9 cellular contexts compared by ENCODE assay signal in genomic region chr2:18987592-18988073, GRCh38.
A peak's percentile ranks its signal among the peaks of the same experiment; 100 is the strongest.
DNase-seq lines count a peak whose midpoint lies in the region; ATAC-seq, FAIRE-seq and TF ChIP-seq lines count a peak whose summit lies in the region.
"Had no signal": no experiment of that assay in that cellular context is flagged by ENCODE, and none has a peak within 500 bp of the region (broad histone marks: within the 10 kb centered on the region; RNA-seq: fewer than 3 reads in every experiment).

No MANE protein-coding gene starts in this region.

- intact Hi-C loops in left colon (cut with DNase I, micrococcal nuclease) = no loop called here
- intact Hi-C loops in activated T-helper 1 cell treated with anti-CD3 and anti-CD28 coated beads, Interleukin-12 subunit alpha, Interleukin-12 subunit beta, Interleukin-2, Interleukin-4 antibody, amounts not matched to agents 30 ng/mL and 10 ng/mL and 1 ng/mL, durations not matched to agents 14 hours and 24 hours and 36 hours (cut with micrococcal nuclease) = no loop called here

- POLR2A ChIA-PET in WTC11 (lab: Charles Lee) = no interaction called here

- no peaks in the 10 kb centered on the region for H3K27me3 ChIP-seq in astrocyte (ENCODE audit: insufficient read depth, low read length)

- no peak overlapping the region for H3K9ac ChIP-seq in astrocyte (ENCODE audit: low read length)

- H3K9me3 Mint-ChIP-seq in astrocyte (ENCODE audit: unreplicated experiment) = no peaks in the 10 kb centered on the region
- no peaks in the 10 kb centered on the region for H3K9me3 Mint-ChIP-seq in activated T-helper 1 cell treated with anti-CD3 and anti-CD28 coated beads, Interleukin-12 subunit alpha, Interleukin-12 subunit beta, Interleukin-2, Interleukin-4 antibody, amounts not matched to agents 30 ng/mL and 10 ng/mL and 1 ng/mL, durations not matched to agents 14 hours and 24 hours and 36 hours
- H3K9me3 Mint-ChIP-seq in WTC11 = no peaks in the 10 kb centered on the region

- H3K4me1 Mint-ChIP-seq in astrocyte (ENCODE audit: low read depth, unreplicated experiment) (peaks cover 42% of the 10 kb centered on the region), WTC11 (peaks cover 26% of the 10 kb centered on the region)
- no peaks in the 10 kb centered on the region for H3K4me1 Mint-ChIP-seq in activated T-helper 1 cell treated with anti-CD3 and anti-CD28 coated beads, Interleukin-12 subunit alpha, Interleukin-12 subunit beta, Interleukin-2, Interleukin-4 antibody, amounts not matched to agents 30 ng/mL and 10 ng/mL and 1 ng/mL, durations not matched to agents 14 hours and 24 hours and 36 hours (ENCODE audit: low read depth)

- ATAC-seq in left colon (no peak), WTC11 (no peak)
- no peak for ATAC-seq in stimulated activated naive CD8-positive, alpha-beta T cell treated with anti-CD3 and anti-CD28 coated beads, Interleukin-15, Interleukin-2, amounts not matched to agents 100 U/mL and 50 U/mL, for 24 hours

- CTCF ChIA-PET in WTC11 (lab: Charles Lee) = no interaction called here

- no peaks in the 10 kb centered on the region for H4K20me1 ChIP-seq in astrocyte (ENCODE audit: insufficient read depth, low read length)

- peaks cover 20% of the 10 kb centered on the region for H3K4me1 ChIP-seq in astrocyte (ENCODE audit: insufficient read depth, low read length)
- H3K4me1 ChIP-seq: Caco-2 had no signal

- no peaks in the 10 kb centered on the region for H3K36me3 Mint-ChIP-seq in astrocyte (ENCODE audit: low read depth, unreplicated experiment)
- H3K36me3 Mint-ChIP-seq in activated T-helper 1 cell treated with anti-CD3 and anti-CD28 coated beads, Interleukin-12 subunit alpha, Interleukin-12 subunit beta, Interleukin-2, Interleukin-4 antibody, amounts not matched to agents 30 ng/mL and 10 ng/mL and 1 ng/mL, durations not matched to agents 14 hours and 24 hours and 36 hours (ENCODE audit: low read depth) = no peaks in the 10 kb centered on the region
- H3K36me3 Mint-ChIP-seq in WTC11 = no peaks in the 10 kb centered on the region

- H3K27ac ChIP-seq in astrocyte (ENCODE audit: low read depth, low read length) = peak overlapping the region; percentile 55

- no peaks in the 10 kb centered on the region for H3K79me2 ChIP-seq in astrocyte (ENCODE audit: insufficient read depth, low read length)

- peak; percentile 5 for DNase-seq in SIG-M5 treated with dmso at 0.1 percent for 504 hours (lab: John Stamatoyannopoulos, UW; ENCODE audit: unreplicated experiment)
- DNase-seq in SIG-M5 (lab: John Stamatoyannopoulos, UW) = no peak
- peak; percentile 91 for DNase-seq in astrocyte (ENCODE audit: low read depth)
- peak; percentile 40 to 50 for DNase-seq in left colon
- no peak for DNase-seq in stimulated activated naive CD8-positive, alpha-beta T cell treated with anti-CD3 and anti-CD28 coated beads, Interleukin-15, Interleukin-2, amounts not matched to agents 100 U/mL and 50 U/mL, for 24 hours
- no peak for DNase-seq in activated T-helper 1 cell treated with anti-CD3 and anti-CD28 coated beads, Interleukin-12 subunit alpha, Interleukin-12 subunit beta, Interleukin-2, Interleukin-4 antibody, amounts not matched to agents 30 ng/mL and 10 ng/mL and 1 ng/mL, durations not matched to agents 14 hours and 24 hours and 36 hours (ENCODE audit: low spot score)
- DNase-seq in T-helper 2 cell = no peak
- no peak for DNase-seq in WTC11 (ENCODE audit: low spot score)

- H3K4me3 Mint-ChIP-seq in astrocyte (ENCODE audit: unreplicated experiment) (no peak overlapping the region), WTC11 (no peak overlapping the region)
- no peak overlapping the region for H3K4me3 Mint-ChIP-seq in activated T-helper 1 cell treated with anti-CD3 and anti-CD28 coated beads, Interleukin-12 subunit alpha, Interleukin-12 subunit beta, Interleukin-2, Interleukin-4 antibody, amounts not matched to agents 30 ng/mL and 10 ng/mL and 1 ng/mL, durations not matched to agents 14 hours and 24 hours and 36 hours

- no peak overlapping the region for H3K4me3 ChIP-seq in astrocyte (ENCODE audit: insufficient read depth, low read depth, low read length)

- H3K27ac Mint-ChIP-seq in astrocyte (ENCODE audit: unreplicated experiment) (peak overlapping the region; percentile 89), WTC11 (no peak overlapping the region)
- H3K27ac Mint-ChIP-seq in activated T-helper 1 cell treated with anti-CD3 and anti-CD28 coated beads, Interleukin-12 subunit alpha, Interleukin-12 subunit beta, Interleukin-2, Interleukin-4 antibody, amounts not matched to agents 30 ng/mL and 10 ng/mL and 1 ng/mL, durations not matched to agents 14 hours and 24 hours and 36 hours = no peak overlapping the region

- H3K27me3 Mint-ChIP-seq in astrocyte (ENCODE audit: low read depth, unreplicated experiment) (no peaks in the 10 kb centered on the region), WTC11 (ENCODE audit: low read depth) (no peaks in the 10 kb centered on the region)
- no peaks in the 10 kb centered on the region for H3K27me3 Mint-ChIP-seq in activated T-helper 1 cell treated with anti-CD3 and anti-CD28 coated beads, Interleukin-12 subunit alpha, Interleukin-12 subunit beta, Interleukin-2, Interleukin-4 antibody, amounts not matched to agents 30 ng/mL and 10 ng/mL and 1 ng/mL, durations not matched to agents 14 hours and 24 hours and 36 hours (ENCODE audit: insufficient read depth)

- H3K4me2 ChIP-seq in astrocyte (ENCODE audit: low read length) = peak overlapping the region; percentile 12

- H2AFZ ChIP-seq in astrocyte (ENCODE audit: low read depth, low read length) = no peak overlapping the region

- H3K9me3 ChIP-seq in astrocyte (ENCODE audit: insufficient read depth, low read depth, low read length) = no peaks in the 10 kb centered on the region
- H3K9me3 ChIP-seq: Caco-2 had no signal

- no peaks in the 10 kb centered on the region for H3K36me3 ChIP-seq in astrocyte (ENCODE audit: insufficient read depth, low read length)

- peak; percentile 36 for TF ChIP-seq CTCF in astrocyte (IDR thresholded peaks at IDR 0.05; ENCODE audit: insufficient read depth, low read depth, low read length)
- no peak for TF ChIP-seq CTCF in WTC11 (IDR thresholded peaks at IDR 0.05)

- peak; percentile 92 for FAIRE-seq in astrocyte (lab: Jason Lieb, UNC)

TF ChIP-seq in WTC11, 78 proteins besides CTCF, POLR2A, EP300 and RAD21:
- TF ChIP-seq JAZF1 (CRISPR knock-in tag; IDR thresholded peaks at IDR 0.05) (no peak), NFYB (CRISPR knock-in tag; conservative IDR thresholded peaks at IDR 0.05; ENCODE audit: low read depth) (no peak), ZNF263 (CRISPR knock-in tag; IDR thresholded peaks at IDR 0.05; ENCODE audit: low read depth) (no peak), SMAD3 (CRISPR knock-in tag; IDR thresholded peaks at IDR 0.05; ENCODE audit: borderline replicate concordance) (no peak), OVOL2 (CRISPR knock-in tag; IDR thresholded peaks at IDR 0.05; ENCODE audit: borderline replicate concordance) (no peak), TP53 (CRISPR knock-in tag; IDR thresholded peaks at IDR 0.05) (no peak), ELF4 (CRISPR knock-in tag; IDR thresholded peaks at IDR 0.05; ENCODE audit: low read depth) (no peak), ZNF416 (CRISPR knock-in tag; IDR thresholded peaks at IDR 0.05) (no peak), IRF2 (CRISPR knock-in tag; IDR thresholded peaks at IDR 0.05; ENCODE audit: borderline replicate concordance, low read depth) (no peak), ATF1 (CRISPR knock-in tag; IDR thresholded peaks at IDR 0.05) (no peak), ZSCAN18 (CRISPR knock-in tag; IDR thresholded peaks at IDR 0.05) (no peak), ARID4B (CRISPR knock-in tag; IDR thresholded peaks at IDR 0.05; ENCODE audit: borderline replicate concordance) (no peak)

Comparison
In these comparisons a context has a peak if more than half of its experiments do, and no peak if none do; other contexts are left out.
1. DNase-seq: peak in SIG-M5 treated with dmso at 0.1 percent for 504 hours (single experiment), astrocyte (single experiment) and left colon (2 of 2); none in SIG-M5 (single experiment), stimulated activated naive CD8-positive, alpha-beta T cell treated with anti-CD3 and anti-CD28 coated beads, Interleukin-15, Interleukin-2, amounts not matched to agents 100 U/mL and 50 U/mL, for 24 hours (single experiment), activated T-helper 1 cell treated with anti-CD3 and anti-CD28 coated beads, Interleukin-12 subunit alpha, Interleukin-12 subunit beta, Interleukin-2, Interleukin-4 antibody, amounts not matched to agents 30 ng/mL and 10 ng/mL and 1 ng/mL, durations not matched to agents 14 hours and 24 hours and 36 hours (single experiment), T-helper 2 cell (0 of 5) and WTC11 (single experiment).